22 cellular contexts compared by ENCODE assay signal in genomic region chrX:124518888-124519287, GRCh38.
A peak's percentile ranks its signal among the peaks of the same experiment; 100 is the strongest.
DNase-seq lines count a peak whose midpoint lies in the region; ATAC-seq and TF ChIP-seq lines count a peak whose summit lies in the region.
"Had no signal": no experiment of that assay in that cellular context is flagged by ENCODE, and none has a peak within 500 bp of the region (broad histone marks: within the 10 kb centered on the region; RNA-seq: fewer than 3 reads in every experiment).

No MANE protein-coding gene starts in this region.

- H3K9me3 ChIP-seq in mesenchymal stem cell (ENCODE audit: control insufficient read depth, low read length) = peaks cover 6% of the 10 kb centered on the region

- no peak overlapping the region for H2AK5ac ChIP-seq in mesenchymal stem cell (ENCODE audit: low read length, severe bottlenecking)

- H3K36me3 ChIP-seq in brain microvascular endothelial cell (replicated peaks) (no peaks in the 10 kb centered on the region), mesenchymal stem cell (ENCODE audit: control insufficient read depth in 1 of 2, insufficient read depth in 2 of 2, low read depth in 1 of 2, low read length in 2 of 2) (no peaks in the 10 kb centered on the region)
- H3K36me3 ChIP-seq: tibial nerve had no signal

- H3K4me3 Mint-ChIP-seq in T-cell = no peak overlapping the region
- H3K4me3 Mint-ChIP-seq: IgD-negative memory B cell; stimulated activated naive CD8-positive, alpha-beta T cell treated with anti-CD3 and anti-CD28 coated beads, Interleukin-15, amount 100 ng/mL, for 72 hours had no signal

- H3K18ac ChIP-seq in mesenchymal stem cell (ENCODE audit: low read depth in 1 of 2, low read length in 2 of 2) = no peak overlapping the region

- H3K4ac ChIP-seq in mesenchymal stem cell (ENCODE audit: low read depth in 1 of 2, low read length in 2 of 2) = no peak overlapping the region

- H2BK12ac ChIP-seq in mesenchymal stem cell (ENCODE audit: low read length in 2 of 2) = no peak overlapping the region

- H3K27me3 ChIP-seq in brain microvascular endothelial cell (replicated peaks) = no peaks in the 10 kb centered on the region
- no peaks in the 10 kb centered on the region for H3K27me3 ChIP-seq in mesenchymal stem cell (ENCODE audit: control insufficient read depth in 1 of 2, insufficient read depth in 1 of 2, low read length in 2 of 2)
- H3K27me3 ChIP-seq: tibial nerve had no signal

- no peak overlapping the region for H2AFZ ChIP-seq in mesenchymal stem cell (ENCODE audit: low read depth, low read length)

- no peak for TF ChIP-seq CTCF in brain microvascular endothelial cell (IDR thresholded peaks at IDR 0.05; ENCODE audit: low read depth, low read length, missing control alignments)

- peaks cover 5% of the 10 kb centered on the region for H3K36me3 Mint-ChIP-seq in T-cell
- H3K36me3 Mint-ChIP-seq: IgD-negative memory B cell had no signal

- ATAC-seq in T-cell (replicated peaks in 1 of 4) = no peak
- ATAC-seq in HG03457 (IDR thresholded peaks at IDR 0.05; ENCODE audit: unreplicated experiment) = no peak
- ATAC-seq: HCT116; stimulated activated naive CD8-positive, alpha-beta T cell treated with anti-CD3 and anti-CD28 coated beads, Interleukin-15, amount 100 ng/mL, for 72 hours had no signal

- H2BK120ac ChIP-seq in mesenchymal stem cell (ENCODE audit: low read depth, low read length) = no peak overlapping the region

- no peak overlapping the region for H2BK5ac ChIP-seq in mesenchymal stem cell (ENCODE audit: low read depth, low read length, poor library complexity, severe bottlenecking)

- H3K4me1 Mint-ChIP-seq in T-cell = no peaks in the 10 kb centered on the region
- H3K4me1 Mint-ChIP-seq: IgD-negative memory B cell; stimulated activated naive CD8-positive, alpha-beta T cell treated with anti-CD3 and anti-CD28 coated beads, Interleukin-15, amount 100 ng/mL, for 72 hours had no signal

- H3K9me3 Mint-ChIP-seq in T-cell = peaks cover 0 to 8% (median 0%) of the 10 kb centered on the region in 3 donors

- in situ Hi-C loops in brain microvascular endothelial cell (cut with HindIII; ENCODE audit: low pct_ligation_motif_present, low sequenced_read_pairs) (no loop called here), G401 (cut with HindIII; ENCODE audit: low sequenced_read_pairs) (no loop called here)

- H3K79me1 ChIP-seq in mesenchymal stem cell (replicated peaks; ENCODE audit: low read length, poor library complexity, severe bottlenecking) = no peaks in the 10 kb centered on the region

- no peak overlapping the region for H3K14ac ChIP-seq in mesenchymal stem cell (ENCODE audit: low read length in 2 of 2)

- H3K27ac ChIP-seq in brain microvascular endothelial cell (no peak overlapping the region), mesenchymal stem cell (ENCODE audit: low read length, poor library complexity, severe bottlenecking) (no peak overlapping the region)
- H3K27ac ChIP-seq: tibial nerve had no signal

- H3K23ac ChIP-seq in mesenchymal stem cell (ENCODE audit: low read length in 2 of 2) = no peak overlapping the region

- CTCF ChIA-PET in T-cell (lab: Charles Lee) = no interaction called here

- H3K4me2 ChIP-seq in mesenchymal stem cell (ENCODE audit: low read length, poor library complexity, severe bottlenecking) = no peak overlapping the region

- no peak overlapping the region for H2BK15ac ChIP-seq in mesenchymal stem cell (ENCODE audit: low read depth, poor library complexity, severe bottlenecking)

- H4K8ac ChIP-seq in mesenchymal stem cell (ENCODE audit: low read length) = no peak overlapping the region

- no peak overlapping the region for H3K27ac Mint-ChIP-seq in T-cell
- H3K27ac Mint-ChIP-seq: IgD-negative memory B cell had no signal

- H3K27me3 Mint-ChIP-seq in T-cell = no peaks in the 10 kb centered on the region
- H3K27me3 Mint-ChIP-seq: IgD-negative memory B cell; stimulated activated naive CD8-positive, alpha-beta T cell treated with anti-CD3 and anti-CD28 coated beads, Interleukin-15, amount 100 ng/mL, for 72 hours had no signal

- H3K4me1 ChIP-seq in mesenchymal stem cell (ENCODE audit: control insufficient read depth, insufficient read depth, low read depth, low read length) = no peaks in the 10 kb centered on the region
- H3K4me1 ChIP-seq: tibial nerve had no signal

- H3K4me3 ChIP-seq in brain microvascular endothelial cell (ENCODE audit: low read depth, low read length) = no peak overlapping the region
- no peak overlapping the region for H3K4me3 ChIP-seq in mesenchymal stem cell (ENCODE audit: insufficient read depth in 1 of 2, low read depth in 1 of 2, low read length in 2 of 2)
- H3K4me3 ChIP-seq: tibial nerve had no signal

- POLR2A ChIA-PET in T-cell (lab: Charles Lee) = no interaction called here

- peak; percentile 48 for DNase-seq in AG08395 (ENCODE audit: low spot score)
- peak; percentile 12 for DNase-seq in M059J (ENCODE audit: low read depth)
- peak; percentile 22 for DNase-seq in brain microvascular endothelial cell
- peak; percentile 55 for DNase-seq in mesenchymal stem cell
- no peak for DNase-seq in T-cell
- DNase-seq in NCI-H446 (lab: John Stamatoyannopoulos, UW) = no peak
- DNase-seq in G401 (ENCODE audit: low spot score) = no peak
- DNase-seq: activated CD4-positive, alpha-beta T cell treated with anti-CD3 and anti-CD28 coated beads for 1 hour; activated CD8-positive, alpha-beta memory T cell treated with anti-CD3 and anti-CD28 coated beads for 24 hours; activated naive CD4-positive, alpha-beta T cell treated with Interleukin-2 at 50 U/mL for 16 hours; activated T-cell treated with anti-CD3 and anti-CD28 coated beads, Interleukin-2, amount 50 U/mL, for 48 hours; NCI-H1436 treated with DMSO at 0.1 percent for 48 hours; NCI-H2171; NCI-H526 treated with DMSO at 0.1 percent for 48 hours; occipital lobe; SHP77 treated with DMSO at 0.1 percent for 48 hours; stimulated activated naive CD8-positive, alpha-beta T cell treated with anti-CD3 and anti-CD28 coated beads, Interleukin-15, amount 100 ng/mL, for 72 hours; SW 1271 had no signal

- no peak overlapping the region for H4K91ac ChIP-seq in mesenchymal stem cell (ENCODE audit: low read length)

- WGBS in mesenchymal stem cell = no CpG with 5 or more reads among the region's 1 CpG

- H3K9ac ChIP-seq in mesenchymal stem cell (ENCODE audit: low read length) = no peak overlapping the region

Comparison
In these comparisons a context has a peak if more than half of its experiments do, and no peak if none do; other contexts are left out.
1. DNase-seq: peak in AG08395 (single experiment), M059J (single experiment), brain microvascular endothelial cell (single experiment) and mesenchymal stem cell (single experiment); none in T-cell (0 of 34), NCI-H446 (0 of 2) and G401 (single experiment).